ENCODE assay signal across 10 cellular contexts in genomic region chr14:99568567-99569560, GRCh38. TPM values are rescaled to one million over a fixed set of nuclear protein-coding genes. Genes with fewer than 3 reads are reported as not detected.
DNase-seq lines count a peak whose midpoint lies in the region; ATAC-seq, FAIRE-seq and TF ChIP-seq lines count a peak whose summit lies in the region.
"Had no signal": no experiment of that assay in that cellular context is flagged by ENCODE, and none has a peak within 500 bp of the region (broad histone marks: within the 10 kb centered on the region; RNA-seq: fewer than 3 reads in every experiment).

No MANE protein-coding gene starts in this region.

- H3K27me3 ChIP-seq in K562 (ENCODE audit: control insufficient read depth in 2 of 2, insufficient read depth in 2 of 2, low read length in 2 of 2) (no peaks in the 10 kb centered on the region), neural progenitor cell (no peaks in the 10 kb centered on the region), Caco-2 (replicated peaks; ENCODE audit: control insufficient read depth, insufficient read depth, low read length) (no peaks in the 10 kb centered on the region)

- peaks cover 87% of the 10 kb centered on the region for H3K4me1 Mint-ChIP-seq in neural progenitor cell
- H3K4me1 Mint-ChIP-seq in Caco-2 (ENCODE audit: low read depth, unreplicated experiment), result peaks cover 23% of the 10 kb centered on the region

- POLR2A ChIA-PET in K562 (lab: Yijun Ruan, JAX) (interaction anchor here (0.7 kb wide), 1 partner anchor 710 kb away, joined by 5 read pairs; no protein-coding TSS in a partner anchor), Caco-2 (lab: Charles Lee) (no interaction called here)

- TF ChIP-seq RAD21 in K562 (CRISPR knock-in tag; conservative IDR thresholded peaks at IDR 0.05 in 1 of 2, IDR thresholded peaks at IDR 0.05 in 1 of 2), result no peak

- CTCF ChIA-PET in K562 (lab: Yijun Ruan, JAX; ENCODE audit: low intra/inter-chr PET ratio), result no interaction called here
- CTCF ChIA-PET in Caco-2 (lab: Charles Lee), result no interaction called here

- H4K20me1 ChIP-seq in K562 (replicated peaks; ENCODE audit: control insufficient read depth, insufficient read depth, low read length) (peaks cover 59% of the 10 kb centered on the region), neural progenitor cell (ENCODE audit: low read depth) (peaks cover 100% of the 10 kb centered on the region)

- H3K36me3 ChIP-seq in K562 (ENCODE audit: control insufficient read depth, insufficient read depth, low read length) (no peaks in the 10 kb centered on the region), neural progenitor cell (no peaks in the 10 kb centered on the region), Caco-2 (ENCODE audit: control insufficient read depth, insufficient read depth, low read length) (no peaks in the 10 kb centered on the region)

- H3K9me1 ChIP-seq in K562 (ENCODE audit: control insufficient read depth, insufficient read depth, low read length), result peaks cover 2% of the 10 kb centered on the region

- H3K36me3 Mint-ChIP-seq in neural progenitor cell (peaks cover 5% of the 10 kb centered on the region), Caco-2 (ENCODE audit: insufficient read depth, unreplicated experiment) (peaks cover 17% of the 10 kb centered on the region)
- H3K36me3 Mint-ChIP-seq: memory B cell had no signal

- H2AFZ ChIP-seq in K562 (ENCODE audit: low read depth, low read length) (no peak overlapping the region), neural progenitor cell (replicated peaks) (no peak overlapping the region)

- H3K9me3 Mint-ChIP-seq in neural progenitor cell, result no peaks in the 10 kb centered on the region
- no peaks in the 10 kb centered on the region for H3K9me3 Mint-ChIP-seq in Caco-2 (ENCODE audit: unreplicated experiment)
- H3K9me3 Mint-ChIP-seq: memory B cell; T-helper 2 cell treated with Interferon-gamma antibody and Interleukin-4, amounts not matched to agents 5 μg/mL and 100 μg/mL, for 36 hours had no signal

- no peak for TF ChIP-seq EP300 in K562 (IDR thresholded peaks at IDR 0.05; ENCODE audit: low read length)

- in situ Hi-C loops in K562 (cut with MboI), result no loop called here
- in situ Hi-C loops in GM13976 (cut with MboI; ENCODE audit: low sequenced_read_pairs, unreplicated experiment), result no loop called here

- TF ChIP-seq CTCF in K562 (IDR thresholded peaks at IDR 0.05 in 2 of 3, conservative IDR thresholded peaks at IDR 0.05 in 1 of 3; ENCODE audit: insufficient read depth in 2 of 3, low read depth in 1 of 3, low read length in 3 of 3) (no peak), neural progenitor cell (IDR thresholded peaks at IDR 0.05) (no peak), Caco-2 (IDR thresholded peaks at IDR 0.05; ENCODE audit: insufficient read depth in 1 of 2, low read depth in 1 of 2, low read length in 1 of 2, severe bottlenecking in 1 of 2, unreplicated experiment in 1 of 2) (no peak), GM13976 (IDR thresholded peaks at IDR 0.05; ENCODE audit: borderline replicate concordance, control extremely low read depth, extremely low read depth, insufficient read depth, missing control alignments) (no peak)

- H3K27ac Mint-ChIP-seq in neural progenitor cell (peak overlapping the region; percentile 46), Caco-2 (ENCODE audit: unreplicated experiment) (no peak overlapping the region)
- H3K27ac Mint-ChIP-seq: memory B cell; T-helper 2 cell treated with Interferon-gamma antibody and Interleukin-4, amounts not matched to agents 5 μg/mL and 100 μg/mL, for 36 hours had no signal

- no peak overlapping the region for H3K4me3 ChIP-seq in K562
- H3K4me3 ChIP-seq in neural progenitor cell, result no peak overlapping the region
- H3K4me3 ChIP-seq in Caco-2 (ENCODE audit: low read depth, low read length), result no peak overlapping the region

- H3K27me3 Mint-ChIP-seq in neural progenitor cell (ENCODE audit: insufficient read depth, low read depth) (peaks cover 11% of the 10 kb centered on the region), Caco-2 (ENCODE audit: insufficient read depth, unreplicated experiment) (no peaks in the 10 kb centered on the region)

- H3K4me2 ChIP-seq in K562 (ENCODE audit: insufficient read depth, low read length) (peak overlapping the region; percentile 25; the same call in 1 of the 2 replicates), neural progenitor cell (no peak overlapping the region)

- BruUV-seq in K562 (replicated peaks; lab: Mats Ljungman, UMichigan) (no TSS peak), Caco-2 (replicated peaks; lab: Mats Ljungman, UMichigan) (no TSS peak)

- FAIRE-seq in K562 (lab: Jason Lieb, UNC), result peak; percentile 35

- 0 out of 3 replicates have a peak, but pooled peaks cover 7% of the 10 kb centered on the region for H3K79me2 ChIP-seq in K562 (ENCODE audit: control insufficient read depth, insufficient read depth, low read length)
- H3K79me2 ChIP-seq in neural progenitor cell (ENCODE audit: low read depth), result peaks cover 100% of the 10 kb centered on the region

- 37% methylated on average over 9 of the region's 22 CpGs for WGBS in K562 (ENCODE audit: insufficient coverage, low coverage, missing lambda C conversion rate)

- intact Hi-C loops in K562 (cut with micrococcal nuclease) (no loop called here), Caco-2 (cut with micrococcal nuclease; ENCODE audit: unreplicated experiment) (no loop called here)

- no peak overlapping the region for H3K27ac ChIP-seq in K562 (ENCODE audit: extremely low read depth, low read depth, low read length)
- H3K27ac ChIP-seq in neural progenitor cell, result no peak overlapping the region

- no peak overlapping the region for H3K9ac ChIP-seq in K562 (ENCODE audit: insufficient read depth in 1 of 2, low read depth in 2 of 2, low read length in 2 of 2)
- no peak overlapping the region for H3K9ac ChIP-seq in neural progenitor cell

- peaks cover 43% of the 10 kb centered on the region for H3F3A ChIP-seq in neural progenitor cell (ENCODE audit: low read depth)

- H3K9me3 ChIP-seq in K562 (replicated peaks; ENCODE audit: control insufficient read depth, insufficient read depth, low read depth, low read length), result no peaks in the 10 kb centered on the region
- no peaks in the 10 kb centered on the region for H3K9me3 ChIP-seq in neural progenitor cell (ENCODE audit: low read depth)
- H3K9me3 ChIP-seq in Caco-2, result no peaks in the 10 kb centered on the region

- ATAC-seq in K562, result peak; percentile 26
- ATAC-seq in HG03439 (IDR thresholded peaks at IDR 0.05; ENCODE audit: unreplicated experiment), result no peak

- TF ChIP-seq POLR2A in K562 (conservative IDR thresholded peaks at IDR 0.05), result no peak

- peak; percentile 99 for DNase-seq in DMS79 treated with DMSO at 0.1 percent for 48 hours (lab: John Stamatoyannopoulos, UW)
- peak; percentile 73 for DNase-seq in NCI-H2107 treated with DMSO at 0.1 percent for 48 hours (lab: John Stamatoyannopoulos, UW; ENCODE audit: unreplicated experiment)
- DNase-seq in K562 (ENCODE audit: extremely low read depth in 1 of 4, low spot score in 3 of 4), result peak in 2 of 4 experiments; percentile 19 to 67
- DNase-seq in neural progenitor cell (ENCODE audit: low spot score), result no peak
- DNase-seq in Caco-2, result no peak
- no peak for DNase-seq in GM13976 (ENCODE audit: low spot score)
- DNase-seq in iPS-NIHi11 (ENCODE audit: low spot score), result no peak

- H3K4me3 Mint-ChIP-seq in neural progenitor cell, result no peak overlapping the region
- no peak overlapping the region for H3K4me3 Mint-ChIP-seq in Caco-2 (ENCODE audit: unreplicated experiment)
- H3K4me3 Mint-ChIP-seq: memory B cell; T-helper 2 cell treated with Interferon-gamma antibody and Interleukin-4, amounts not matched to agents 5 μg/mL and 100 μg/mL, for 36 hours had no signal

- peaks cover 26 to 80% of the 10 kb centered on the region in 2 experiments for H3K4me1 ChIP-seq in K562 (replicated peaks in 1 of 2; ENCODE audit: control insufficient read depth in 2 of 2, insufficient read depth in 2 of 2, low read length in 2 of 2)
- peaks cover 71% of the 10 kb centered on the region for H3K4me1 ChIP-seq in neural progenitor cell
- H3K4me1 ChIP-seq in Caco-2, result peaks cover 41% of the 10 kb centered on the region

TF ChIP-seq in K562, 482 proteins besides CTCF, POLR2A, EP300 and RAD21 (continues in another document):
- TF ChIP-seq TCF3 (CRISPR knock-in tag; IDR thresholded peaks at IDR 0.05) (peak; percentile 28; the same call in 1 of the 2 replicates), BHLHE40 (IDR thresholded peaks at IDR 0.05; ENCODE audit: low read length) (peak; percentile 91), NFIC (IDR thresholded peaks at IDR 0.05) (peak; percentile 89)
- TF ChIP-seq, protein P1, sequence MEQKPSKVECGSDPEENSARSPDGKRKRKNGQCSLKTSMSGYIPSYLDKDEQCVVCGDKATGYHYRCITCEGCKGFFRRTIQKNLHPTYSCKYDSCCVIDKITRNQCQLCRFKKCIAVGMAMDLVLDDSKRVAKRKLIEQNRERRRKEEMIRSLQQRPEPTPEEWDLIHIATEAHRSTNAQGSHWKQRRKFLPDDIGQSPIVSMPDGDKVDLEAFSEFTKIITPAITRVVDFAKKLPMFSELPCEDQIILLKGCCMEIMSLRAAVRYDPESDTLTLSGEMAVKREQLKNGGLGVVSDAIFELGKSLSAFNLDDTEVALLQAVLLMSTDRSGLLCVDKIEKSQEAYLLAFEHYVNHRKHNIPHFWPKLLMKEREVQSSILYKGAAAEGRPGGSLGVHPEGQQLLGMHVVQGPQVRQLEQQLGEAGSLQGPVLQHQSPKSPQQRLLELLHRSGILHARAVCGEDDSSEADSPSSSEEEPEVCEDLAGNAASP (IDR thresholded peaks at IDR 0.05), result no peak

RNA-seq across cellular contexts. Expression of gene CCDC85C, which starts 35.1 kb away (rescaled TPM):
- 5.9 and 10.4 TPM in 2 replicates for total RNA-seq in K562 (2011; cell fraction: chromatin; rRNA removed; ENCODE audit: low replicate concordance)
- total RNA-seq in K562 (2011; cell fraction: nucleolus; rRNA removed), result 5.2 and 5.5 TPM in 2 replicates
- total RNA-seq in K562 (2011; cell fraction: nucleoplasm; rRNA removed), result 5.1 and 5.3 TPM in 2 replicates
- total RNA-seq in K562 (2014; rRNA removed) (6.3 and 13.5 TPM in 2 replicates), K562 (2014; rRNA removed; fragmentation: Illumina TruSeq; extraction: Trizol) (3.7 and 5.2 TPM in 2 replicates), K562 (2015; rRNA removed; fragmentation: Illumina TruSeq; extraction: Trizol) (7.0 and 7.2 TPM in 2 replicates), K562 (2021) (22.0 and 22.7 TPM in 2 replicates), neural progenitor cell (ENCODE audit: low replicate concordance) (19.0 and 41.3 TPM in 2 replicates), Caco-2 (2022) (69.1 and 76.2 TPM in 2 replicates)
- polyA plus RNA-seq in K562 (2011; rRNA removed) (4.2 and 5.4 TPM in 2 replicates), K562 (2014; fragmentation: Illumina TruSeq; extraction: Trizol) (6.8 and 12.3 TPM in 2 replicates), K562 (2014; fragmentation: Nextera tagmentation; extraction: Ambion mirVana) (under 1 TPM; 0.18 to 0.27 TPM), K562 (2014; rRNA removed) (7.2 and 9.7 TPM in 2 replicates)
- 4.8 and 12.5 TPM in 2 replicates for polyA plus RNA-seq in K562 (2011; cell fraction: cytosol; rRNA removed)
- polyA plus RNA-seq in K562 (2011; cell fraction: nucleus; rRNA removed), result 5.2 and 10.5 TPM in 2 replicates
- 7.1 and 9.7 TPM in 2 replicates for polyA plus RNA-seq in K562 (2012)
- polyA minus RNA-seq in K562 (2011; rRNA and poly(A)+ RNA removed), result 4.5 and 5.3 TPM in 2 replicates
- 13.7 TPM in 2 replicates for polyA minus RNA-seq in K562 (2011; cell fraction: cytosol; rRNA and poly(A)+ RNA removed)
- polyA minus RNA-seq in K562 (2011; cell fraction: nucleus; rRNA and poly(A)+ RNA removed), result 1.8 and 3.0 TPM in 2 replicates

Comparison
In these comparisons a context has a peak if more than half of its experiments do, and no peak if none do; other contexts are left out.
1. DNase-seq: peak in DMS79 treated with DMSO at 0.1 percent for 48 hours (single experiment) and NCI-H2107 treated with DMSO at 0.1 percent for 48 hours (single experiment); none in neural progenitor cell (single experiment), Caco-2 (0 of 2), GM13976 (single experiment) and iPS-NIHi11 (single experiment).